Comparison of ENCODE assay signal across 8 cellular contexts in genomic region chr1:91730781-91731732, GRCh38.
DNase-seq lines count a peak whose midpoint lies in the region; ATAC-seq and TF ChIP-seq lines count a peak whose summit lies in the region.

No MANE protein-coding gene starts in this region.

- TF ChIP-seq CTCF in right lobe of liver (IDR thresholded peaks at IDR 0.05) (no peak), uterus (IDR thresholded peaks at IDR 0.05) (no peak), GM13976 (IDR thresholded peaks at IDR 0.05; ENCODE audit: borderline replicate concordance, control extremely low read depth, extremely low read depth, insufficient read depth, missing control alignments) (no peak)

- H3K9me3 ChIP-seq in right lobe of liver (no peaks in the 10 kb centered on the region), uterus (no peaks in the 10 kb centered on the region)

- H3K9me3 Mint-ChIP-seq in activated naive CD8-positive, alpha-beta T cell treated with anti-CD3 and anti-CD28 coated beads, Interleukin-2, amount 50 U/mL, for 24 hours = no peaks in the 10 kb centered on the region

- peak overlapping the region; percentile 48 for H3K4me3 Mint-ChIP-seq in activated naive CD8-positive, alpha-beta T cell treated with anti-CD3 and anti-CD28 coated beads, Interleukin-2, amount 50 U/mL, for 24 hours

- in situ Hi-C loops in GM13976 (cut with MboI; ENCODE audit: low sequenced_read_pairs, unreplicated experiment) = no loop called here

- H3K4me1 Mint-ChIP-seq in activated naive CD8-positive, alpha-beta T cell treated with anti-CD3 and anti-CD28 coated beads, Interleukin-2, amount 50 U/mL, for 24 hours = peaks cover 59% of the 10 kb centered on the region

- no peaks in the 10 kb centered on the region for H3K27me3 Mint-ChIP-seq in activated naive CD8-positive, alpha-beta T cell treated with anti-CD3 and anti-CD28 coated beads, Interleukin-2, amount 50 U/mL, for 24 hours

- peak; percentile 76 for ATAC-seq in activated naive CD8-positive, alpha-beta T cell treated with anti-CD3 and anti-CD28 coated beads, Interleukin-2, amount 50 U/mL, for 24 hours
- ATAC-seq in right lobe of liver = peak; percentile 56 to 82 (median 67)

- 44% methylated on average over 9 of the region's 15 CpGs for WGBS in right lobe of liver (ENCODE audit: insufficient coverage, low coverage, low lambda C conversion rate, missing lambda C conversion rate)

- H3K4me1 ChIP-seq in right lobe of liver = peaks cover 0 to 47% (median 16%) of the 10 kb centered on the region in 4 donors
- peaks cover 14 to 19% of the 10 kb centered on the region in 2 donors for H3K4me1 ChIP-seq in uterus

- peak overlapping the region; percentile 89 for H3K27ac Mint-ChIP-seq in activated naive CD8-positive, alpha-beta T cell treated with anti-CD3 and anti-CD28 coated beads, Interleukin-2, amount 50 U/mL, for 24 hours

- H3K27me3 ChIP-seq in right lobe of liver = no peaks in the 10 kb centered on the region
- no peaks in the 10 kb centered on the region for H3K27me3 ChIP-seq in uterus

- peaks cover 15% of the 10 kb centered on the region for H3K36me3 Mint-ChIP-seq in activated naive CD8-positive, alpha-beta T cell treated with anti-CD3 and anti-CD28 coated beads, Interleukin-2, amount 50 U/mL, for 24 hours (ENCODE audit: low read depth)

- DNase-seq in stimulated activated CD4-positive, alpha-beta T cell treated with anti-CD3 and anti-CD28 coated beads, Interleukin-15, amount 100 ng/mL, for 24 hours = peak; percentile 58
- no peak for DNase-seq in stimulated activated CD4-positive, alpha-beta T cell treated with anti-CD3 and anti-CD28 coated beads, Interleukin-12 subunit alpha, Interleukin-12 subunit beta, amount 100 ng/mL, for 4 hours
- DNase-seq in activated naive CD8-positive, alpha-beta T cell treated with anti-CD3 and anti-CD28 coated beads, Interleukin-2, amount 50 U/mL, for 24 hours = peak; percentile 31
- DNase-seq in right lobe of liver = peak; percentile 79 to 82 (median 79)
- peak; percentile 81 to 89 for DNase-seq in uterus
- DNase-seq in GM13976 (ENCODE audit: low spot score) = no peak
- DNase-seq in superior temporal gyrus (ENCODE audit: extremely low spot score) = no peak
- DNase-seq in hippocampal formation (lab: John Stamatoyannopoulos, UW) = no peak

- no peak for TF ChIP-seq POLR2A in right lobe of liver (IDR thresholded peaks at IDR 0.05)
- TF ChIP-seq POLR2A in uterus (IDR thresholded peaks at IDR 0.05) = no peak

- peaks cover 0 to 7% (median 2%) of the 10 kb centered on the region in 4 donors for H3K36me3 ChIP-seq in right lobe of liver
- no peaks in the 10 kb centered on the region for H3K36me3 ChIP-seq in uterus

- intact Hi-C loops in right lobe of liver (cut with DNase I) = no loop called here
- intact Hi-C loops in uterus (cut with DNase I; ENCODE audit: low total_unique reads) = no loop called here

- H3K27ac ChIP-seq in right lobe of liver (peak overlapping the region; percentile 57 to 80 (median 61)), uterus (peak overlapping the region; percentile 91 to 97)

- H3K4me3 ChIP-seq in right lobe of liver = no peak overlapping the region
- no peak overlapping the region for H3K4me3 ChIP-seq in uterus

Comparison
In these comparisons a context has a peak if more than half of its experiments do, and no peak if none do; other contexts are left out.
1. DNase-seq: peak in stimulated activated CD4-positive, alpha-beta T cell treated with anti-CD3 and anti-CD28 coated beads, Interleukin-15, amount 100 ng/mL, for 24 hours (single experiment), activated naive CD8-positive, alpha-beta T cell treated with anti-CD3 and anti-CD28 coated beads, Interleukin-2, amount 50 U/mL, for 24 hours (single experiment), right lobe of liver (3 of 3) and uterus (2 of 2); none in stimulated activated CD4-positive, alpha-beta T cell treated with anti-CD3 and anti-CD28 coated beads, Interleukin-12 subunit alpha, Interleukin-12 subunit beta, amount 100 ng/mL, for 4 hours (single experiment), GM13976 (single experiment), superior temporal gyrus (single experiment) and hippocampal formation (0 of 2).